Comparison of ENCODE assay signal across 1 cellular context in the genomic region with DNA sequence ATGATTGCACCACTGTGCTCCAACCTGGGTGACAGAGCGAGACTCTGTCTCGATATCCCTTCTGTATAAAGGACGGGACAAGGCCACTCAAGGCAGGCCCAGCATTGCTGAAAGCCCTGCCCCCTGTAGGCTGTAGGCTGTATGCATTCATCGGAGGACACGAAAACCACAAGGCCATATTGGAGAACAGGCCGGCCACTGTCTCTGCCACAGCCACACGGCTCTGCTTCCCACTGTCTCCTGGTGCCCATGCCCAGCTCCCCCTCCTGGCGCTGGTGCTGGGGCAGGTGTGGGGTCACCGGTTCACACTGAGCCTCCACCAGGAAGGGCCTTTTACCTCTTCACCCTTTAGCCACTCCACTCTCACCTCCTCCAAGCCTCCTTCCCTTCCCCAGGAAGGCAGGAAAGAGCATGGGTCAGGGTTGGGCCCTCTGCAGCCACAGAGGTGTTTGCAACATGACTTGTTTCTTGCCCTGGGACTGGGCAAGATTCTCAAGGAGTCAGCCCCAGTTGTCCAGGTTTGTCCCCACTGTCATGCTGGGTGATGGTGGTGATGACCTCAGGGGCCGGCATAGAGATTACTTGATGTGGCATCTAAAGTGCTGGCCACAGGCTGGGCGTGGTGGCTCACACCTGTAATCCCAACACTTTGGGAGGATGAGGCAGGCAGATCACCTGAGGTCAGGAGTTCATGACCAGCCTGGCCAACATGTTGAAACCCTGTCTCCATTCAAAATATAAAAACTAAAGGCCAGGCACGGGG.
TF ChIP-seq lines count a peak whose summit lies in the region.

No MANE protein-coding gene starts in this region.

TF ChIP-seq in K562, 482 proteins besides CTCF, POLR2A, EP300 and RAD21:
- no peak for TF ChIP-seq ZSCAN29 (IDR thresholded peaks at IDR 0.05)
- TF ChIP-seq YY1 (IDR thresholded peaks at IDR 0.05; ENCODE audit: borderline replicate concordance in 1 of 3, control insufficient read depth in 1 of 3, extremely low read depth in 1 of 3, insufficient read depth in 3 of 3, insufficient read length in 1 of 3, insufficient replicate concordance in 2 of 3, low read depth in 1 of 3, low read length in 2 of 3), result peak in 1 of 3 experiments; percentile 25
- TF ChIP-seq HCFC1 (IDR thresholded peaks at IDR 0.05; ENCODE audit: low read depth, low read length), result 0 out of 2 replicates have a peak, but pooled peaks have one; percentile 14
- no peak for TF ChIP-seq HDAC3 (IDR thresholded peaks at IDR 0.05; ENCODE audit: borderline replicate concordance, partially characterized antibody)
- TF ChIP-seq ZNF583 (CRISPR knock-in tag; IDR thresholded peaks at IDR 0.05), result no peak
- peak; percentile 57 for TF ChIP-seq POLR2G (IDR thresholded peaks at IDR 0.05; ENCODE audit: low read depth, low read length)
- no peak for TF ChIP-seq RCOR1 (IDR thresholded peaks at IDR 0.05; ENCODE audit: borderline replicate concordance in 1 of 2, low read depth in 2 of 2, low read length in 2 of 2)
- TF ChIP-seq, protein P1, sequence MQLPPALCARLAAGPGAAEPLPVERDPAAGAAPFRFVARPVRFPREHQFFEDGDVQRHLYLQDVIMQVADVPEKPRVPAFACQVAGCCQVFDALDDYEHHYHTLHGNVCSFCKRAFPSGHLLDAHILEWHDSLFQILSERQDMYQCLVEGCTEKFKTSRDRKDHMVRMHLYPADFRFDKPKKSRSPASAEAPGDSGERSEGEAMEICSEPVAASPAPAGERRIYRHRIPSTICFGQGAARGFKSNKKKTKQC (CRISPR knock-in tag; IDR thresholded peaks at IDR 0.05), result peak; percentile 47; the same call in 1 of the 2 replicates
- TF ChIP-seq SMC3 (conservative IDR thresholded peaks at IDR 0.05; ENCODE audit: insufficient read depth, low read depth, low read length), result 0 out of 2 replicates have a peak, but pooled peaks have one; percentile 19
- TF ChIP-seq CBFB (CRISPR knock-in tag; IDR thresholded peaks at IDR 0.05), result peak; percentile 77; the same call in 1 of the 2 replicates
- TF ChIP-seq, protein P2, sequence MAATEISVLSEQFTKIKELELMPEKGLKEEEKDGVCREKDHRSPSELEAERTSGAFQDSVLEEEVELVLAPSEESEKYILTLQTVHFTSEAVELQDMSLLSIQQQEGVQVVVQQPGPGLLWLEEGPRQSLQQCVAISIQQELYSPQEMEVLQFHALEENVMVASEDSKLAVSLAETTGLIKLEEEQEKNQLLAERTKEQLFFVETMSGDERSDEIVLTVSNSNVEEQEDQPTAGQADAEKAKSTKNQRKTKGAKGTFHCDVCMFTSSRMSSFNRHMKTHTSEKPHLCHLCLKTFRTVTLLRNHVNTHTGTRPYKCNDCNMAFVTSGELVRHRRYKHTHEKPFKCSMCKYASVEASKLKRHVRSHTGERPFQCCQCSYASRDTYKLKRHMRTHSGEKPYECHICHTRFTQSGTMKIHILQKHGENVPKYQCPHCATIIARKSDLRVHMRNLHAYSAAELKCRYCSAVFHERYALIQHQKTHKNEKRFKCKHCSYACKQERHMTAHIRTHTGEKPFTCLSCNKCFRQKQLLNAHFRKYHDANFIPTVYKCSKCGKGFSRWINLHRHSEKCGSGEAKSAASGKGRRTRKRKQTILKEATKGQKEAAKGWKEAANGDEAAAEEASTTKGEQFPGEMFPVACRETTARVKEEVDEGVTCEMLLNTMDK (IDR thresholded peaks at IDR 0.05; ENCODE audit: borderline replicate concordance, insufficient read depth, low read depth, low read length, poor library complexity, severe bottlenecking), result peak; percentile 80
- TF ChIP-seq, protein P3, sequence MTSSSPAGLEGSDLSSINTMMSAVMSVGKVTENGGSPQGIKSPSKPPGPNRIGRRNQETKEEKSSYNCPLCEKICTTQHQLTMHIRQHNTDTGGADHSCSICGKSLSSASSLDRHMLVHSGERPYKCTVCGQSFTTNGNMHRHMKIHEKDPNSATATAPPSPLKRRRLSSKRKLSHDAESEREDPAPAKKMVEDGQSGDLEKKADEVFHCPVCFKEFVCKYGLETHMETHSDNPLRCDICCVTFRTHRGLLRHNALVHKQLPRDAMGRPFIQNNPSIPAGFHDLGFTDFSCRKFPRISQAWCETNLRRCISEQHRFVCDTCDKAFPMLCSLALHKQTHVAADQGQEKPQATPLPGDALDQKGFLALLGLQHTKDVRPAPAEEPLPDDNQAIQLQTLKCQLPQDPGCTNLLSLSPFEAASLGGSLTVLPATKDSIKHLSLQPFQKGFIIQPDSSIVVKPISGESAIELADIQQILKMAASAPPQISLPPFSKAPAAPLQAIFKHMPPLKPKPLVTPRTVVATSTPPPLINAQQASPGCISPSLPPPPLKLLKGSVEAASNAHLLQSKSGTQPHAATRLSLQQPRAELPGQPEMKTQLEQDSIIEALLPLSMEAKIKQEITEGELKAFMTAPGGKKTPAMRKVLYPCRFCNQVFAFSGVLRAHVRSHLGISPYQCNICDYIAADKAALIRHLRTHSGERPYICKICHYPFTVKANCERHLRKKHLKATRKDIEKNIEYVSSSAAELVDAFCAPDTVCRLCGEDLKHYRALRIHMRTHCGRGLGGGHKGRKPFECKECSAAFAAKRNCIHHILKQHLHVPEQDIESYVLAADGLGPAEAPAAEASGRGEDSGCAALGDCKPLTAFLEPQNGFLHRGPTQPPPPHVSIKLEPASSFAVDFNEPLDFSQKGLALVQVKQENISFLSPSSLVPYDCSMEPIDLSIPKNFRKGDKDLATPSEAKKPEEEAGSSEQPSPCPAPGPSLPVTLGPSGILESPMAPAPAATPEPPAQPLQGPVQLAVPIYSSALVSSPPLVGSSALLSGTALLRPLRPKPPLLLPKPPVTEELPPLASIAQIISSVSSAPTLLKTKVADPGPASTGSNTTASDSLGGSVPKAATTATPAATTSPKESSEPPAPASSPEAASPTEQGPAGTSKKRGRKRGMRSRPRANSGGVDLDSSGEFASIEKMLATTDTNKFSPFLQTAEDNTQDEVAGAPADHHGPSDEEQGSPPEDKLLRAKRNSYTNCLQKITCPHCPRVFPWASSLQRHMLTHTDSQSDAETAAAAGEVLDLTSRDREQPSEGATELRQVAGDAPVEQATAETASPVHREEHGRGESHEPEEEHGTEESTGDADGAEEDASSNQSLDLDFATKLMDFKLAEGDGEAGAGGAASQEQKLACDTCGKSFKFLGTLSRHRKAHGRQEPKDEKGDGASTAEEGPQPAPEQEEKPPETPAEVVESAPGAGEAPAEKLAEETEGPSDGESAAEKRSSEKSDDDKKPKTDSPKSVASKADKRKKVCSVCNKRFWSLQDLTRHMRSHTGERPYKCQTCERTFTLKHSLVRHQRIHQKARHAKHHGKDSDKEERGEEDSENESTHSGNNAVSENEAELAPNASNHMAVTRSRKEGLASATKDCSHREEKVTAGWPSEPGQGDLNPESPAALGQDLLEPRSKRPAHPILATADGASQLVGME (CRISPR knock-in tag; IDR thresholded peaks at IDR 0.05), result no peak
